ENCODE assay signal across 20 cellular contexts in the genomic region with DNA sequence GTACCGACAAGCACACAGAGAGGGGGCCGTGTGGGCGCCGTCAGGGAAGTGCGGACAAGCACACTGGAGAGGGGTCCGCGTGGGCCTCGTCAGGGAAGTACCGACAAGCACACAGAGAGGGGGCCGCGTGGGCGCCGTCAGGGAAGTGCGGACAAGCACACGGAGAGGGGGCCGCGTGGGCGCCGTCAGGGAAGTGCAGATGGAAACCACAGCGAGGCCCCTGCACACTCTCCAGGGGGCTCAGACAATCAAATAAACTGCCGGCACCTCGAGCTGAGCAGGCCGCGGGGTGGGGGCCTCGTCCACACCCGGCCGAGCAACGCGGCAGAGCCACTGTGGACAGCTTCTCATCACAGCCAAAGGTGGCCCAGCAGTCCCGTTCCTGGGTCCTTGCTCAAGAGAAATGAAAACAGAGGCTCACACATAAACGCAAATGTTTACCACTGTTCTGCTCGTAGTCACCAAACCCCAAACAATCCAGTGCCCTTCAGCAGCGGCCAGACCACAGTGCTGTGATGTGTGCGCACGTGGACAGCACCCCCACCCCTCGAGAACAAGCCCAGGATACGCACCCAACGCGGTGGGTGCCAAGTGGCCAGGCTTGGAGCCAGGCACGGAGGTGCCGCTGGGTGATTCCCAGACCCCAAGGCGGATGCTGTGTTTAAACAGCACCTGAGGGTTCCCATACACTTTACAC. TPM values are rescaled to one million over a fixed set of nuclear protein-coding genes. Genes with fewer than 3 reads are reported as not detected.
DNase-seq lines count a peak whose midpoint lies in the region; ATAC-seq, FAIRE-seq and TF ChIP-seq lines count a peak whose summit lies in the region.
"Had no signal": no experiment of that assay in that cellular context is flagged by ENCODE, and none has a peak within 500 bp of the region (broad histone marks: within the 10 kb centered on the region; RNA-seq: fewer than 3 reads in every experiment).

No MANE protein-coding gene starts in this region.

- no peak overlapping the region for H3K4me3 ChIP-seq in K562
- H3K4me3 ChIP-seq in mesenchymal stem cell (ENCODE audit: insufficient read depth in 1 of 2, low read depth in 1 of 2, low read length in 2 of 2): no peak overlapping the region
- H3K4me3 ChIP-seq in spleen: no peak overlapping the region
- H3K4me3 ChIP-seq in hepatocyte: no peak overlapping the region
- H3K4me3 ChIP-seq in right lobe of liver: no peak overlapping the region
- H3K4me3 ChIP-seq: cardiac muscle cell, thoracic aorta had no signal

- FAIRE-seq in K562 (lab: Jason Lieb, UNC): no peak
- FAIRE-seq: GM19239 had no signal

- no peak for TF ChIP-seq POLR2A in K562 (conservative IDR thresholded peaks at IDR 0.05)
- no peak for TF ChIP-seq POLR2A in spleen (IDR thresholded peaks at IDR 0.05)
- TF ChIP-seq POLR2A in right lobe of liver (IDR thresholded peaks at IDR 0.05): no peak

- no peak overlapping the region for H2AFZ ChIP-seq in K562 (ENCODE audit: low read depth, low read length)
- no peak overlapping the region for H2AFZ ChIP-seq in mesenchymal stem cell (ENCODE audit: low read depth, low read length)
- H2AFZ ChIP-seq in hepatocyte: no peak overlapping the region

- intact Hi-C loops in K562 (cut with micrococcal nuclease): no loop called here
- intact Hi-C loops in spleen (cut with DNase I; ENCODE audit: low total_unique reads): no loop called here
- intact Hi-C loops in right lobe of liver (cut with DNase I): no loop called here

- no peak overlapping the region for H4K8ac ChIP-seq in mesenchymal stem cell (ENCODE audit: low read length)

- peak overlapping the region; percentile 22 for H4K91ac ChIP-seq in mesenchymal stem cell (ENCODE audit: low read length)

- peak overlapping the region; percentile 2 for H2AK5ac ChIP-seq in mesenchymal stem cell (ENCODE audit: low read length, severe bottlenecking)

- H3K36me3 ChIP-seq in K562 (ENCODE audit: control insufficient read depth, insufficient read depth, low read length) (peaks cover 44% of the 10 kb centered on the region; the same call in 2 of the 3 replicates), mesenchymal stem cell (ENCODE audit: control insufficient read depth in 1 of 2, insufficient read depth in 2 of 2, low read depth in 1 of 2, low read length in 2 of 2) (peaks cover 5 to 45% of the 10 kb centered on the region in 2 experiments), spleen (peaks cover 0 to 47% (median 18%) of the 10 kb centered on the region in 6 donors), hepatocyte (replicated peaks; ENCODE audit: insufficient read depth, low read depth) (no peaks in the 10 kb centered on the region), right lobe of liver (no peaks in the 10 kb centered on the region)
- H3K36me3 ChIP-seq: cardiac muscle cell had no signal

- no peak overlapping the region for H2BK12ac ChIP-seq in mesenchymal stem cell (ENCODE audit: low read length in 2 of 2)

- no peak overlapping the region for H3K18ac ChIP-seq in mesenchymal stem cell (ENCODE audit: low read depth in 1 of 2, low read length in 2 of 2)

- in situ Hi-C loops in K562 (cut with MboI): no loop called here

- DNase-seq in D341Med (ENCODE audit: low spot score) (peak; percentile 20), K562 (ENCODE audit: extremely low read depth in 1 of 4, low spot score in 3 of 4) (no peak), mesenchymal stem cell (peak; percentile 6), spleen (peak; percentile 53), hepatocyte (ENCODE audit: low spot score) (no peak), right lobe of liver (no peak)
- no peak for DNase-seq in activated CD4-positive, CD25-positive, alpha-beta regulatory T cell treated with anti-CD3 and anti-CD28 coated beads, Interleukin-2, amount 50 U/mL, for 72 hours
- DNase-seq: DMS 273 treated with DMSO at 0.1 percent for 48 hours, NCI-H1436, NCI-H2107, NCI-H446 treated with DMSO at 0.1 percent for 48 hours, nephron progenitor cell had no signal

- no peak overlapping the region for H3K23ac ChIP-seq in mesenchymal stem cell (ENCODE audit: low read length in 2 of 2)

- H3K4ac ChIP-seq in mesenchymal stem cell (ENCODE audit: low read depth in 1 of 2, low read length in 2 of 2): no peak overlapping the region

- H3K27me3 ChIP-seq in K562 (ENCODE audit: control insufficient read depth in 2 of 2, insufficient read depth in 2 of 2, low read length in 2 of 2) (no peaks in the 10 kb centered on the region), mesenchymal stem cell (ENCODE audit: control insufficient read depth in 1 of 2, insufficient read depth in 1 of 2, low read length in 2 of 2) (peaks cover 4 to 21% of the 10 kb centered on the region in 2 experiments), spleen (replicated peaks in 1 of 7) (peaks cover 0 to 40% (median 11%) of the 10 kb centered on the region in 7 donors), hepatocyte (no peaks in the 10 kb centered on the region), right lobe of liver (no peaks in the 10 kb centered on the region)
- H3K27me3 ChIP-seq: cardiac muscle cell had no signal

- H3K4me1 ChIP-seq in K562 (replicated peaks in 1 of 2; ENCODE audit: control insufficient read depth in 2 of 2, insufficient read depth in 2 of 2, low read length in 2 of 2) (peaks cover 4 to 84% of the 10 kb centered on the region in 2 experiments; a peak in 4 of 5 replicates), mesenchymal stem cell (ENCODE audit: control insufficient read depth, insufficient read depth, low read depth, low read length) (peaks cover 57% of the 10 kb centered on the region), spleen (peaks cover 15 to 29% (median 24%) of the 10 kb centered on the region in 6 donors), hepatocyte (ENCODE audit: insufficient read depth) (peaks cover 18% of the 10 kb centered on the region), right lobe of liver (peaks cover 0 to 32% (median 22%) of the 10 kb centered on the region in 4 donors)

- H3K27ac ChIP-seq in K562 (ENCODE audit: extremely low read depth, low read depth, low read length) (no peak overlapping the region), mesenchymal stem cell (ENCODE audit: low read length, poor library complexity, severe bottlenecking) (no peak overlapping the region), spleen (no peak overlapping the region), hepatocyte (no peak overlapping the region), right lobe of liver (no peak overlapping the region)
- H3K27ac ChIP-seq: cardiac muscle cell, KMS-11, thoracic aorta, WERI-Rb-1 had no signal

- no peak overlapping the region for H2BK120ac ChIP-seq in mesenchymal stem cell (ENCODE audit: low read depth, low read length)

- BruUV-seq in K562 (replicated peaks; lab: Mats Ljungman, UMichigan): no TSS peak

- H3K14ac ChIP-seq in mesenchymal stem cell (ENCODE audit: low read length in 2 of 2): no peak overlapping the region

- TF ChIP-seq EP300 in K562 (IDR thresholded peaks at IDR 0.05; ENCODE audit: low read length): no peak

- H3K9me2 ChIP-seq in hepatocyte (replicated peaks; ENCODE audit: insufficient read depth): no peaks in the 10 kb centered on the region

- H2BK15ac ChIP-seq in mesenchymal stem cell (ENCODE audit: low read depth, poor library complexity, severe bottlenecking): no peak overlapping the region

- no peak for TF ChIP-seq RAD21 in K562 (CRISPR knock-in tag; conservative IDR thresholded peaks at IDR 0.05 in 1 of 2, IDR thresholded peaks at IDR 0.05 in 1 of 2)

- POLR2A ChIA-PET in K562 (lab: Yijun Ruan, JAX): interaction anchor here (0.6 kb wide), 2 partner anchors 89 to 139 kb away, joined by 3 read pairs; no protein-coding TSS in a partner anchor

- H3K79me2 ChIP-seq in K562 (ENCODE audit: control insufficient read depth, insufficient read depth, low read length) (no peaks in the 10 kb centered on the region), hepatocyte (no peaks in the 10 kb centered on the region)

- no peak overlapping the region for H3K9ac ChIP-seq in K562 (ENCODE audit: insufficient read depth in 1 of 2, low read depth in 2 of 2, low read length in 2 of 2)
- no peak overlapping the region for H3K9ac ChIP-seq in mesenchymal stem cell (ENCODE audit: low read length)
- H3K9ac ChIP-seq: KMS-11 had no signal

- no peaks in the 10 kb centered on the region for H3K9me1 ChIP-seq in K562 (ENCODE audit: control insufficient read depth, insufficient read depth, low read length)

- H4K20me1 ChIP-seq in K562 (replicated peaks; ENCODE audit: control insufficient read depth, insufficient read depth, low read length) (peaks cover 38% of the 10 kb centered on the region), hepatocyte (ENCODE audit: insufficient read depth, poor library complexity, severe bottlenecking) (no peaks in the 10 kb centered on the region)

- H3K9me3 ChIP-seq in K562 (replicated peaks; ENCODE audit: control insufficient read depth, insufficient read depth, low read depth, low read length): no peaks in the 10 kb centered on the region
- no peaks in the 10 kb centered on the region for H3K9me3 ChIP-seq in mesenchymal stem cell (ENCODE audit: control insufficient read depth, low read length)
- H3K9me3 ChIP-seq in spleen: no peaks in the 10 kb centered on the region
- H3K9me3 ChIP-seq in hepatocyte (ENCODE audit: low read depth): no peaks in the 10 kb centered on the region
- no peaks in the 10 kb centered on the region for H3K9me3 ChIP-seq in right lobe of liver
- H3K9me3 ChIP-seq: thoracic aorta had no signal

- H3K79me1 ChIP-seq in mesenchymal stem cell (replicated peaks; ENCODE audit: low read length, poor library complexity, severe bottlenecking): no peaks in the 10 kb centered on the region

- CTCF ChIA-PET in K562 (lab: Yijun Ruan, JAX; ENCODE audit: low intra/inter-chr PET ratio): no interaction called here

- H3K4me2 ChIP-seq in K562 (ENCODE audit: insufficient read depth, low read length): no peak overlapping the region
- H3K4me2 ChIP-seq in mesenchymal stem cell (ENCODE audit: low read length, poor library complexity, severe bottlenecking): no peak overlapping the region
- no peak overlapping the region for H3K4me2 ChIP-seq in hepatocyte
- H3K4me2 ChIP-seq: KMS-11 had no signal

- no peak for ATAC-seq in K562
- no peak for ATAC-seq in HG03469 (IDR thresholded peaks at IDR 0.05; ENCODE audit: unreplicated experiment)
- ATAC-seq in right lobe of liver: no peak
- ATAC-seq: stimulated activated effector memory CD8-positive, alpha-beta T cell treated with anti-CD3 and anti-CD28 coated beads, Interleukin-12 subunit alpha, Interleukin-12 subunit beta, amount 100 ng/mL, for 72 hours had no signal

- H2BK5ac ChIP-seq in mesenchymal stem cell (ENCODE audit: low read depth, low read length, poor library complexity, severe bottlenecking): no peak overlapping the region

- TF ChIP-seq CTCF in K562 (IDR thresholded peaks at IDR 0.05 in 2 of 3, conservative IDR thresholded peaks at IDR 0.05 in 1 of 3; ENCODE audit: insufficient read depth in 2 of 3, low read depth in 1 of 3, low read length in 3 of 3) (no peak), spleen (IDR thresholded peaks at IDR 0.05 in 8 of 11, conservative IDR thresholded peaks at IDR 0.05 in 3 of 11) (no peak), hepatocyte (IDR thresholded peaks at IDR 0.05; ENCODE audit: poor library complexity) (no peak), right lobe of liver (IDR thresholded peaks at IDR 0.05) (no peak)

- 86% methylated on average over 29 of the region's 42 CpGs for WGBS in K562 (ENCODE audit: insufficient coverage, low coverage, missing lambda C conversion rate)
- 88% methylated on average over 42 of the region's 42 CpGs for WGBS in mesenchymal stem cell
- 79 to 86% (median 84%) methylated on average over 37 to 42 of the region's 42 CpGs for WGBS in spleen, 5 donors
- WGBS in hepatocyte (ENCODE audit: low lambda C conversion rate, missing lambda C conversion rate): 91% methylated on average over 26 of the region's 42 CpGs
- 89% methylated on average over 5 of the region's 42 CpGs for WGBS in right lobe of liver (ENCODE audit: insufficient coverage, low coverage, low lambda C conversion rate, missing lambda C conversion rate)

RNA-seq across cellular contexts. Expression of a gene that starts 24.7 kb away (rescaled TPM):
- 0.11 and 0.28 TPM in 2 replicates for total RNA-seq in K562 (2011; cell fraction: chromatin; rRNA removed; ENCODE audit: low replicate concordance)
- 0.13 and 0.17 TPM in 2 replicates for total RNA-seq in K562 (2011; cell fraction: nucleolus; rRNA removed)
- 0.15 TPM in 1 of 2 replicates, not detected in the other for total RNA-seq in K562 (2011; cell fraction: nucleoplasm; rRNA removed)
- not detected in 2 replicates for total RNA-seq in K562 (2014; rRNA removed)
- not detected in 2 replicates for total RNA-seq in K562 (2014; rRNA removed; fragmentation: Illumina TruSeq; extraction: Trizol)
- total RNA-seq in K562 (2015; rRNA removed; fragmentation: Illumina TruSeq; extraction: Trizol): not detected in 2 replicates
- total RNA-seq in K562 (2021): 0.07 TPM in 2 replicates
- 0.01 and 0.03 TPM in 2 replicates for polyA plus RNA-seq in K562 (2011; rRNA removed)
- 0.04 and 0.06 TPM in 2 replicates for polyA plus RNA-seq in K562 (2011; cell fraction: cytosol; rRNA removed)
- polyA plus RNA-seq in K562 (2011; cell fraction: nucleus; rRNA removed): 0.06 and 0.11 TPM in 2 replicates
- 0.21 and 0.25 TPM in 2 replicates for polyA plus RNA-seq in K562 (2012)
- 0.01 TPM in 1 of 2 replicates, not detected in the other for polyA plus RNA-seq in K562 (2014; fragmentation: Illumina TruSeq; extraction: Trizol)
- polyA plus RNA-seq in K562 (2014; fragmentation: Nextera tagmentation; extraction: Ambion mirVana): not detected
- not detected in 2 replicates for polyA plus RNA-seq in K562 (2014; rRNA removed)
- polyA minus RNA-seq in K562 (2011; rRNA and poly(A)+ RNA removed): 0.11 and 0.12 TPM in 2 replicates
- not detected in 2 replicates for polyA minus RNA-seq in K562 (2011; cell fraction: cytosol; rRNA and poly(A)+ RNA removed)
- not detected in 2 replicates for polyA minus RNA-seq in K562 (2011; cell fraction: nucleus; rRNA and poly(A)+ RNA removed)
- 1.9 TPM for polyA plus RNA-seq in mesenchymal stem cell (2013, experiment 1 of 2)
- 1.9 TPM for polyA plus RNA-seq in mesenchymal stem cell (2013, experiment 2 of 2)
- total RNA-seq in spleen: 10 to 100 TPM in 1 of 7 donors, 1 to 10 TPM in 6; 2.4 to 12.2 (median 4.4) TPM
- under 1 TPM; 0.30 to 0.83 (median 0.41) TPM for polyA plus RNA-seq in spleen
- 1.6 and 2.0 TPM in 2 replicates for total RNA-seq in hepatocyte
- polyA plus RNA-seq in hepatocyte: 4.3 and 5.2 TPM in 2 replicates
- 1 to 10 TPM; 1.9 to 4.3 (median 2.4) TPM for total RNA-seq in right lobe of liver
- total RNA-seq: OCI-LY7 had no signal

RNA-seq across cellular contexts. Expression of a gene that starts 56.3 kb away (rescaled TPM):
- 124 and 152 TPM in 2 replicates for total RNA-seq in K562 (2011; cell fraction: chromatin; rRNA removed; ENCODE audit: low replicate concordance)
- 76.5 and 81.0 TPM in 2 replicates for total RNA-seq in K562 (2011; cell fraction: nucleolus; rRNA removed)
- 63.1 and 68.9 TPM in 2 replicates for total RNA-seq in K562 (2011; cell fraction: nucleoplasm; rRNA removed)
- total RNA-seq in K562 (2014; rRNA removed) (17.6 and 27.4 TPM in 2 replicates), K562 (2014; rRNA removed; fragmentation: Illumina TruSeq; extraction: Trizol) (9.4 and 11.3 TPM in 2 replicates), K562 (2015; rRNA removed; fragmentation: Illumina TruSeq; extraction: Trizol) (16.3 and 17.4 TPM in 2 replicates), K562 (2021) (33.3 and 38.1 TPM in 2 replicates), spleen (10 to 100 TPM in 4 of 7 donors, 1 to 10 TPM in 3; 8.5 to 13.1 (median 10.4) TPM), hepatocyte (3.2 and 7.6 TPM in 2 replicates), right lobe of liver (1 to 10 TPM; 3.4 to 6.0 (median 4.2) TPM)
- polyA plus RNA-seq in K562 (2011; rRNA removed) (14.0 and 17.8 TPM in 2 replicates), K562 (2014; fragmentation: Illumina TruSeq; extraction: Trizol) (14.2 and 15.2 TPM in 2 replicates), K562 (2014; fragmentation: Nextera tagmentation; extraction: Ambion mirVana) (1 to 10 TPM in 1 of 2 experiments, under 1 TPM in 1; 0.89 to 1.4 TPM), K562 (2014; rRNA removed) (19.9 and 28.6 TPM in 2 replicates), spleen (1 to 10 TPM; 2.1 to 4.5 (median 2.9) TPM), hepatocyte (4.2 and 4.4 TPM in 2 replicates)
- polyA plus RNA-seq in K562 (2011; cell fraction: cytosol; rRNA removed): 11.8 and 15.1 TPM in 2 replicates
- polyA plus RNA-seq in K562 (2011; cell fraction: nucleus; rRNA removed): 32.3 and 49.2 TPM in 2 replicates
- 15.2 and 20.5 TPM in 2 replicates for polyA plus RNA-seq in K562 (2012)
- polyA minus RNA-seq in K562 (2011; rRNA and poly(A)+ RNA removed): 23.6 and 27.4 TPM in 2 replicates
- polyA minus RNA-seq in K562 (2011; cell fraction: cytosol; rRNA and poly(A)+ RNA removed): 19.7 and 26.2 TPM in 2 replicates
- polyA minus RNA-seq in K562 (2011; cell fraction: nucleus; rRNA and poly(A)+ RNA removed): 40.4 and 45.3 TPM in 2 replicates
- polyA plus RNA-seq in mesenchymal stem cell (2013, experiment 1 of 2): 0.48 TPM
- 0.42 TPM for polyA plus RNA-seq in mesenchymal stem cell (2013, experiment 2 of 2)

Comparison
In these comparisons a context has a peak if more than half of its experiments do, and no peak if none do; other contexts are left out.
1. DNase-seq: peak in D341Med (single experiment), mesenchymal stem cell (single experiment) and spleen (single experiment); none in K562 (0 of 4), activated CD4-positive, CD25-positive, alpha-beta regulatory T cell treated with anti-CD3 and anti-CD28 coated beads, Interleukin-2, amount 50 U/mL, for 72 hours (single experiment), hepatocyte (single experiment) and right lobe of liver (0 of 3).